ENCODE assay signal across 20 cellular contexts in the genomic region with DNA sequence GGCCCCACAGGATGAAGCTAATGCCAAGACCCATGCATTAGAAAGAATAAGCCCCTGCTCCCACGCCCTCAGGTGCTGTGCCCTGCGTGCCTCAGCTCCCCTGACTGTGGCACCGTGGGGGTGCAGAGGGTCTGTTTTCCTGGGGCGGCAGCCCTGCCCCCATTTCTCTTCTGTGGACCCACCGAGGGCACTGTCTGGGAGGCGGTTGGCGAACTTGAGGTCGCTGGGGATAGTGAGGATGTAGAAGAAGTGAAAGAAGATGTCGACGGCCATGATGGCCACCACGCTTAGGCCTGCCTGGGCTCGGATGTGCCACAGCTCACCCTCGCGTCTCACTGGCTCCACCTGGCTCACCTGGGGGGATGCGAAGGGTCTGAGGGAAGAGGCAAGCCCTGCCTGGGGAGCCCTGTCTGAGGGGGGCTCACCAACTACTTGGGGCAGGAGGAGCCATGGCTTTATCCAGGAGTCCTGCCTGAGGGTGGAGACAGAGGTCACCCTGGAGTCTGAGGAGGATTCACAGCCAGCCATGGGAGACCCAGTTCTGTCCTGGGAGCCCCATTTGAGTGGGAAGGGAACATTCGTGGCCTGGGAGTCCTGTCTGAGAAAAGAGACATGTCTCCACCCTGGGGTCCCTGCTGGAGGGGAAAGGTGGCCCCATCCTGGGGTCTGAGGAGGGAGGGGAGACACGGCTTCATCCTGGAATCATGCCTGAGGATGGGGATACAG. TPM values are rescaled to one million over a fixed set of nuclear protein-coding genes. Genes with fewer than 3 reads are reported as not detected.
DNase-seq lines count a peak whose midpoint lies in the region; ATAC-seq and TF ChIP-seq lines count a peak whose summit lies in the region.
"Had no signal": no experiment of that assay in that cellular context is flagged by ENCODE, and none has a peak within 500 bp of the region (broad histone marks: within the 10 kb centered on the region; RNA-seq: fewer than 3 reads in every experiment).

No MANE protein-coding gene starts in this region.

- H3K27me3 ChIP-seq in heart right ventricle (no peaks in the 10 kb centered on the region), dorsolateral prefrontal cortex (no peaks in the 10 kb centered on the region)
- H3K27me3 ChIP-seq: BLaER1 had no signal

- no peak overlapping the region for H3K4me3 ChIP-seq in heart right ventricle
- no peak overlapping the region for H3K4me3 ChIP-seq in dorsolateral prefrontal cortex
- H3K4me3 ChIP-seq: BLaER1, GM23338 had no signal

- no peak for DNase-seq in heart right ventricle
- no peak for DNase-seq in Right ventricle myocardium superior
- peak in 1 of 10 donors; percentile 27 for DNase-seq in dorsolateral prefrontal cortex
- peak; percentile 17 for DNase-seq in omental fat pad (ENCODE audit: low spot score)
- DNase-seq in ureter (ENCODE audit: low spot score), result peak; percentile 30
- DNase-seq in NOMO-1 treated with dmso at 0.1 percent for 144 hours (lab: John Stamatoyannopoulos, UW; ENCODE audit: unreplicated experiment), result no peak
- DNase-seq: KBM-7, MV-4-11, NCI-H1417, NCI-H187 treated with DMSO at 0.1 percent for 48 hours, NCI-H2171, NCI-H446, PC-3 had no signal

- H3K9me3 ChIP-seq in heart right ventricle, result no peaks in the 10 kb centered on the region
- H3K9me3 ChIP-seq: BLaER1 had no signal

- 83 to 86% methylated on average over 17 of the region's 17 CpGs for WGBS in heart right ventricle, 2 donors

- H3K4me1 ChIP-seq in heart right ventricle, result peaks cover 0 to 40% (median 15%) of the 10 kb centered on the region in 9 donors

- intact Hi-C loops in heart right ventricle (cut with DNase I) (no loop called here), Right ventricle myocardium superior (cut with DNase I) (no loop called here), dorsolateral prefrontal cortex (cut with DNase I) (loop anchor here in 1 of 2 donors (5.0 kb wide), 1 partner anchor 95 kb away; a partner anchor contains a TSS)

- TF ChIP-seq CTCF in heart right ventricle (IDR thresholded peaks at IDR 0.05) (no peak), dorsolateral prefrontal cortex (IDR thresholded peaks at IDR 0.05 in 54 of 56, conservative IDR thresholded peaks at IDR 0.05 in 2 of 56; ENCODE audit: low read depth in 1 of 56, partially characterized antibody in 56 of 56) (no peak), omental fat pad (IDR thresholded peaks at IDR 0.05) (no peak)

- H3K36me3 ChIP-seq in heart right ventricle, result peaks cover 0 to 13% (median 0%) of the 10 kb centered on the region in 9 donors
- H3K36me3 ChIP-seq: BLaER1 had no signal

- ATAC-seq in heart right ventricle (no peak), Right ventricle myocardium superior (ENCODE audit: poor library complexity) (no peak), omental fat pad (ENCODE audit: low FRiP score) (no peak), HG03457 (IDR thresholded peaks at IDR 0.05; ENCODE audit: unreplicated experiment) (no peak), GM21576 (IDR thresholded peaks at IDR 0.05; ENCODE audit: unreplicated experiment) (no peak)
- ATAC-seq: CD8-positive, alpha-beta T cell; GM23338; PC-3 had no signal

- H3K27ac ChIP-seq in heart right ventricle (peak overlapping the region in 6 of 10 donors; percentile 4 to 44 (median 32)), dorsolateral prefrontal cortex (peak overlapping the region in 40 of 59 donors; percentile 13 to 100 (median 71))
- H3K27ac ChIP-seq: BLaER1, RWPE1 had no signal

RNA-seq across cellular contexts. Expression of a gene that starts 5.1 kb away (rescaled TPM):
- total RNA-seq in heart right ventricle (100 to 1,000 TPM; 390 to 998 (median 624) TPM), Right ventricle myocardium superior (486 TPM), dorsolateral prefrontal cortex (100 to 1,000 TPM in 90 of 120 experiments, 10 to 100 TPM in 30; 39.4 to 400 (median 145) TPM), omental fat pad (not detected), ureter (0.73 TPM)
- polyA plus RNA-seq in heart right ventricle, result 1,000 to 10,000 TPM in 1 of 2 donors, 100 to 1,000 TPM in 1; 332 to 2,035 TPM
- total RNA-seq: CD8-positive, alpha-beta T cell; G401; GM23338; PC-3 had no signal
- polyA plus RNA-seq: GM23338 had no signal

RNA-seq across cellular contexts. Expression of a gene that starts 12.2 kb away (rescaled TPM):
- total RNA-seq in heart right ventricle, result 1 to 10 TPM in 3 of 10 donors, under 1 TPM in 7; 0.26 to 1.6 (median 0.85) TPM
- 1 to 10 TPM in 1 of 2 donors, under 1 TPM in 1; 0.51 to 8.3 TPM for polyA plus RNA-seq in heart right ventricle
- total RNA-seq in Right ventricle myocardium superior, result 0.11 TPM
- total RNA-seq in dorsolateral prefrontal cortex, result under 1 TPM in 16 of 120 experiments, not detected in 104; 0.16 to 0.51 (median 0.24) TPM
- total RNA-seq in omental fat pad, result under 1 TPM in 1 of 4 donors, not detected in 3; 0.19 TPM
- not detected for total RNA-seq in ureter
- total RNA-seq: CD8-positive, alpha-beta T cell; G401; GM23338; PC-3 had no signal
- polyA plus RNA-seq: GM23338 had no signal

RNA-seq across cellular contexts. Expression of a gene that starts 44.0 kb away (rescaled TPM):
- total RNA-seq in heart right ventricle (100 to 1,000 TPM in 9 of 10 donors, 10 to 100 TPM in 1; 86.7 to 145 (median 112) TPM), Right ventricle myocardium superior (82.3 TPM), dorsolateral prefrontal cortex (100 to 1,000 TPM in 3 of 120 experiments, 10 to 100 TPM in 117; 45.2 to 122 (median 62.1) TPM), omental fat pad (10 to 100 TPM; 41.5 to 67.6 (median 50.3) TPM), ureter (32.1 TPM)
- polyA plus RNA-seq in heart right ventricle, result 10 to 100 TPM; 52.2 to 68.9 TPM

Comparison
In these comparisons a context has a peak if more than half of its experiments do, and no peak if none do; other contexts are left out.
1. DNase-seq: peak in omental fat pad (single experiment) and ureter (single experiment); none in heart right ventricle (0 of 2), Right ventricle myocardium superior (single experiment) and NOMO-1 treated with dmso at 0.1 percent for 144 hours (single experiment).
2. RNA of a gene that starts 5.1 kb away (total RNA-seq): 390 to 998 TPM in heart right ventricle, 486 TPM in Right ventricle myocardium superior (single experiment) and 39.4 to 400 TPM in dorsolateral prefrontal cortex; 0.73 TPM in ureter (single experiment) and not detected in omental fat pad; every median in the first group is over 10 times any median in the second.